ENCODE assay signal across 15 cellular contexts in the genomic region with DNA sequence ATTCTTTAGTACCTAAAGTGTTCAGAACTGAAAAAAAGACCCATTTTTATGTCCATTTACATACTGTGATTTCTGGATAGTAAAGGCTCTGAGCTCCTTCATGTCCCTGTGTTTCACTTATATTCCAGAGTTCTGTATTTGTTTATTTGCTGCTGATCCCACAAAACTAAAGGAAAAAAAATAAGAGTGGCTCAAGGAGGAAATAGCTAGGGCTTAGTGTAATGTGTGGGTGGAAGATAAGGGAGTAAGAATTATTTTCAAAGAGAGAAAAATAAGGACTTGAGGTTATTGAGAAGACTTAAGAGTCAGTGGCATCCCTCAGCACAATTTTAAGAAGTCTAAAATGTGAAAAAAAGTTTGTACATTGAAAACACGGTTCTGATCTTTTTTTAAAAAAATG. TPM values are rescaled to one million over a fixed set of nuclear protein-coding genes. Genes with fewer than 3 reads are reported as not detected.
"Had no signal": no experiment of that assay in that cellular context is flagged by ENCODE, and none has a peak within 500 bp of the region (broad histone marks: within the 10 kb centered on the region; RNA-seq: fewer than 3 reads in every experiment).

No MANE protein-coding gene starts in this region.

- ATAC-seq: activated naive CD4-positive, alpha-beta T cell treated with anti-CD3 and anti-CD28 coated beads, Interleukin-2, amount 50 U/mL, for 72 hours; left colon; natural killer cell; stimulated activated effector memory CD8-positive, alpha-beta T cell treated with anti-CD3 and anti-CD28 coated beads, Interleukin-12 subunit alpha, Interleukin-12 subunit beta, amount 100 ng/mL, for 72 hours had no signal

- FAIRE-seq: TTC549 had no signal

- H3K27ac ChIP-seq: tibial nerve had no signal

- H3K4me1 ChIP-seq: tibial nerve had no signal

- H3K9me3 ChIP-seq: tibial nerve had no signal

- H3K36me3 ChIP-seq: tibial nerve had no signal

- DNase-seq: activated CD4-positive, alpha-beta T cell treated with anti-CD3 and anti-CD28 coated beads, Interleukin-2, amount 50 U/mL, for 1 hour; activated effector memory CD4-positive, alpha-beta T cell treated with Interleukin-2 at 50 U/mL for 16 hours; activated T-cell treated with anti-CD3 and anti-CD28 coated beads, Interleukin-2, amount 50 U/mL, for 1 hour; central memory CD4-positive, alpha-beta T cell; cortex of kidney; effector memory CD4-positive, alpha-beta T cell; glutamatergic neuron; left colon; natural killer cell; T-helper 2 cell had no signal

- H3K4me3 ChIP-seq: skin epidermis, tibial nerve had no signal

- H3K27me3 ChIP-seq: tibial nerve had no signal

RNA-seq across cellular contexts. Expression of gene ENTREP1, which starts 46.0 kb away (rescaled TPM):
- total RNA-seq: activated naive CD4-positive, alpha-beta T cell treated with anti-CD3 and anti-CD28 coated beads, Interleukin-2, amount 50 U/mL, for 72 hours; natural killer cell had no signal
